In genomic region chr13:66665991-66666390, GRCh38 we compare ENCODE assay signal across 9 cellular contexts.
DNase-seq lines count a peak whose midpoint lies in the region; ATAC-seq and TF ChIP-seq lines count a peak whose summit lies in the region.
"Had no signal": no experiment of that assay in that cellular context is flagged by ENCODE, and none has a peak within 500 bp of the region (broad histone marks: within the 10 kb centered on the region; RNA-seq: fewer than 3 reads in every experiment).

No MANE protein-coding gene starts in this region.

- H3K4me1 ChIP-seq in mammary epithelial cell (ENCODE audit: insufficient read depth, low read length): no peaks in the 10 kb centered on the region

- H3K27ac Mint-ChIP-seq in progenitor cell of endocrine pancreas: no peak overlapping the region

- no peaks in the 10 kb centered on the region for H3K36me3 ChIP-seq in mammary epithelial cell (ENCODE audit: insufficient read depth, low read length)
- H3K36me3 ChIP-seq: thoracic aorta had no signal

- peak overlapping the region; percentile 46 for H2AFZ ChIP-seq in mammary epithelial cell (ENCODE audit: low read depth, low read length)

- dilution Hi-C loops in mammary epithelial cell (cut with HindIII; ENCODE audit: low sequenced_read_pairs): no loop called here

- no peak for ATAC-seq in GM18861 (IDR thresholded peaks at IDR 0.05; ENCODE audit: unreplicated experiment)

- H3K4me1 Mint-ChIP-seq in progenitor cell of endocrine pancreas (ENCODE audit: low read depth): no peaks in the 10 kb centered on the region

- no peaks in the 10 kb centered on the region for H3K9me3 ChIP-seq in mammary epithelial cell (replicated peaks; ENCODE audit: insufficient read depth, low read length)
- H3K9me3 ChIP-seq: thoracic aorta had no signal

- no TSS peak for BruUV-seq in mammary epithelial cell (replicated peaks; lab: Mats Ljungman, UMichigan)

- DNase-seq in DMS 273 treated with DMSO at 0.1 percent for 48 hours (lab: John Stamatoyannopoulos, UW): peak; percentile 58
- peak; percentile 10 for DNase-seq in NCI-H2107 treated with DMSO at 0.1 percent for 48 hours (lab: John Stamatoyannopoulos, UW; ENCODE audit: unreplicated experiment)
- peak; percentile 79 for DNase-seq in mammary epithelial cell
- peak; percentile 62 for DNase-seq in mesenteric fat pad (ENCODE audit: low spot score)
- DNase-seq in DMS79 treated with DMSO at 0.1 percent for 48 hours (lab: John Stamatoyannopoulos, UW): no peak
- DNase-seq in progenitor cell of endocrine pancreas (ENCODE audit: low spot score, unreplicated experiment): no peak
- no peak for DNase-seq in RWPE1 (ENCODE audit: low spot score)

- in situ Hi-C loops in mammary epithelial cell (cut with MboI; ENCODE audit: low sequenced_read_pairs in 2 of 2): no loop called here

- H3K79me2 ChIP-seq in mammary epithelial cell (ENCODE audit: insufficient read depth, low read length): no peaks in the 10 kb centered on the region

- peaks cover 3% of the 10 kb centered on the region for H3K9me3 Mint-ChIP-seq in progenitor cell of endocrine pancreas (ENCODE audit: low read depth)

- no peak for TF ChIP-seq CTCF in mammary epithelial cell (conservative IDR thresholded peaks at IDR 0.05 in 1 of 2, IDR thresholded peaks at IDR 0.05 in 1 of 2; ENCODE audit: extremely low read depth in 1 of 2, insufficient read depth in 1 of 2, low read depth in 1 of 2, low read length in 2 of 2)
- TF ChIP-seq CTCF in progenitor cell of endocrine pancreas (IDR thresholded peaks at IDR 0.05; ENCODE audit: unreplicated experiment): no peak
- no peak for TF ChIP-seq CTCF in RWPE1 (conservative IDR thresholded peaks at IDR 0.05; ENCODE audit: low read depth)

- 5% methylated on average over 5 of the region's 5 CpGs for WGBS in mammary epithelial cell (ENCODE audit: low coverage, missing lambda C conversion rate)

- H3K4me3 ChIP-seq in mammary epithelial cell (replicated peaks in 1 of 3; ENCODE audit: insufficient read depth in 1 of 3, low read depth in 2 of 3, low read length in 3 of 3): no peak overlapping the region
- H3K4me3 ChIP-seq: thoracic aorta had no signal

- CTCF ChIA-PET in mammary epithelial cell (lab: Charles Lee; ENCODE audit: low non-redundant PET) (no interaction called here), RWPE1 (lab: Yijun Ruan, JAX) (no interaction called here)

- H3K27me3 Mint-ChIP-seq in progenitor cell of endocrine pancreas: no peaks in the 10 kb centered on the region

- H3K27me3 ChIP-seq in mammary epithelial cell (ENCODE audit: insufficient read depth, low read length): peaks cover under 1% of the 10 kb centered on the region

- H3K4me3 Mint-ChIP-seq in progenitor cell of endocrine pancreas (ENCODE audit: low read depth): no peak overlapping the region

- H3K36me3 Mint-ChIP-seq in progenitor cell of endocrine pancreas (ENCODE audit: insufficient read depth): no peaks in the 10 kb centered on the region

- H3K9ac ChIP-seq in mammary epithelial cell (ENCODE audit: insufficient read depth, low read length): no peak overlapping the region

- H3K27ac ChIP-seq in mammary epithelial cell (ENCODE audit: insufficient read depth, low read depth, low read length) (no peak overlapping the region), RWPE1 (no peak overlapping the region)
- H3K27ac ChIP-seq: thoracic aorta had no signal

- intact Hi-C loops in mammary epithelial cell (cut with micrococcal nuclease): no loop called here

- POLR2A ChIA-PET in RWPE1 (lab: Yijun Ruan, JAX; ENCODE audit: low non-redundant PET): no interaction called here

- no peak overlapping the region for H3K4me2 ChIP-seq in mammary epithelial cell (ENCODE audit: insufficient read depth, low read depth, low read length)

- no peaks in the 10 kb centered on the region for H4K20me1 ChIP-seq in mammary epithelial cell (ENCODE audit: insufficient read depth, low read length)

Comparison
In these comparisons a context has a peak if more than half of its experiments do, and no peak if none do; other contexts are left out.
1. DNase-seq: peak in DMS 273 treated with DMSO at 0.1 percent for 48 hours (single experiment), NCI-H2107 treated with DMSO at 0.1 percent for 48 hours (single experiment), mammary epithelial cell (single experiment) and mesenteric fat pad (single experiment); none in DMS79 treated with DMSO at 0.1 percent for 48 hours (single experiment), progenitor cell of endocrine pancreas (single experiment) and RWPE1 (single experiment).